In genomic region chr22:40714514-40714966, GRCh38 we compare ENCODE assay signal across 10 cellular contexts. TPM values are rescaled to one million over a fixed set of nuclear protein-coding genes. Genes with fewer than 3 reads are reported as not detected.
DNase-seq lines count a peak whose midpoint lies in the region; ATAC-seq, FAIRE-seq and TF ChIP-seq lines count a peak whose summit lies in the region.
"Had no signal": no experiment of that assay in that cellular context is flagged by ENCODE, and none has a peak within 500 bp of the region (broad histone marks: within the 10 kb centered on the region; RNA-seq: fewer than 3 reads in every experiment).

No MANE protein-coding gene starts in this region.

- DNase-seq in NCI-H2171 treated with DMSO at 0.1 percent for 48 hours (lab: John Stamatoyannopoulos, UW) (peak; percentile 77), NCI-H2171 (lab: John Stamatoyannopoulos, UW) (no peak), WTC11 (ENCODE audit: low spot score) (peak; percentile 59), iPS-NIHi11 (ENCODE audit: low spot score) (peak; percentile 58), H54 (ENCODE audit: insufficient read length, low spot score) (no peak), hepatic stellate cell (ENCODE audit: low spot score) (no peak)
- no peak for DNase-seq in stimulated activated effector memory CD8-positive, alpha-beta T cell treated with anti-CD3 and anti-CD28 coated beads, Interleukin-12 subunit alpha, Interleukin-12 subunit beta, amount 100 ng/mL, for 72 hours (ENCODE audit: low spot score in 2 of 2)
- no peak for DNase-seq in stimulated activated CD4-positive, alpha-beta T cell treated with anti-CD3 and anti-CD28 coated beads, Interleukin-12 subunit alpha, Interleukin-12 subunit beta, amount 100 ng/mL, for 4 hours
- DNase-seq: activated naive CD4-positive, alpha-beta T cell treated with anti-CD3 and anti-CD28 coated beads, Interleukin-2, amount 50 U/mL, for 16 hours; SHP77 treated with DMSO at 0.1 percent for 48 hours had no signal

- H3K4me3 Mint-ChIP-seq in WTC11, result peak overlapping the region; percentile 50
- no peak overlapping the region for H3K4me3 Mint-ChIP-seq in stimulated activated effector memory CD8-positive, alpha-beta T cell treated with anti-CD3 and anti-CD28 coated beads, Interleukin-12 subunit alpha, Interleukin-12 subunit beta, amount 100 ng/mL, for 72 hours

- CTCF ChIA-PET in WTC11 (lab: Charles Lee), result interaction anchor here (0.5 to 2.3 kb wide), 16 partner anchors 10 to 278 kb away, joined by 3 to 20 read pairs (median 4); no protein-coding TSS in a partner anchor

- peaks cover 42% of the 10 kb centered on the region for H3K4me1 Mint-ChIP-seq in WTC11
- peaks cover 7% of the 10 kb centered on the region for H3K4me1 Mint-ChIP-seq in stimulated activated effector memory CD8-positive, alpha-beta T cell treated with anti-CD3 and anti-CD28 coated beads, Interleukin-12 subunit alpha, Interleukin-12 subunit beta, amount 100 ng/mL, for 72 hours

- peak overlapping the region; percentile 89 for H3K27ac Mint-ChIP-seq in WTC11
- H3K27ac Mint-ChIP-seq in stimulated activated effector memory CD8-positive, alpha-beta T cell treated with anti-CD3 and anti-CD28 coated beads, Interleukin-12 subunit alpha, Interleukin-12 subunit beta, amount 100 ng/mL, for 72 hours, result peak overlapping the region; percentile 43

- TF ChIP-seq POLR2A in H54 (IDR thresholded peaks at IDR 0.05; ENCODE audit: low read depth, low read length), result no peak

- no peak for TF ChIP-seq CTCF in WTC11 (IDR thresholded peaks at IDR 0.05)

- peaks cover 18% of the 10 kb centered on the region for H3K27me3 Mint-ChIP-seq in WTC11 (ENCODE audit: low read depth)

- no peak for FAIRE-seq in H54 (lab: Jason Lieb, UNC)

- POLR2A ChIA-PET in WTC11 (lab: Charles Lee), result interaction anchor here (0.9 kb wide), 2 partner anchors 14 to 31 kb away, joined by 3 to 4 read pairs; no protein-coding TSS in a partner anchor

- no peaks in the 10 kb centered on the region for H3K36me3 Mint-ChIP-seq in WTC11
- H3K36me3 Mint-ChIP-seq in stimulated activated effector memory CD8-positive, alpha-beta T cell treated with anti-CD3 and anti-CD28 coated beads, Interleukin-12 subunit alpha, Interleukin-12 subunit beta, amount 100 ng/mL, for 72 hours, result peaks cover 3% of the 10 kb centered on the region

- no peaks in the 10 kb centered on the region for H3K9me3 Mint-ChIP-seq in WTC11
- no peaks in the 10 kb centered on the region for H3K9me3 Mint-ChIP-seq in stimulated activated effector memory CD8-positive, alpha-beta T cell treated with anti-CD3 and anti-CD28 coated beads, Interleukin-12 subunit alpha, Interleukin-12 subunit beta, amount 100 ng/mL, for 72 hours

- ATAC-seq in WTC11, result peak; percentile 75
- ATAC-seq in stimulated activated effector memory CD8-positive, alpha-beta T cell treated with anti-CD3 and anti-CD28 coated beads, Interleukin-12 subunit alpha, Interleukin-12 subunit beta, amount 100 ng/mL, for 72 hours, result no peak

TF ChIP-seq in WTC11, 78 proteins besides CTCF, POLR2A, EP300 and RAD21:
- TF ChIP-seq FOXP4 (CRISPR knock-in tag; IDR thresholded peaks at IDR 0.05), result peak; percentile 79
- no peak for TF ChIP-seq RELA (CRISPR knock-in tag; IDR thresholded peaks at IDR 0.05; ENCODE audit: borderline replicate concordance)

RNA-seq across cellular contexts. Expression of gene MCHR1, which starts 35.3 kb away (rescaled TPM):
- 0.57 to 1.0 TPM (median 0.69 TPM) in 3 replicates for total RNA-seq in WTC11 (2021)

Comparison
In these comparisons a context has a peak if more than half of its experiments do, and no peak if none do; other contexts are left out.
1. DNase-seq: peak in NCI-H2171 treated with DMSO at 0.1 percent for 48 hours (single experiment), WTC11 (single experiment) and iPS-NIHi11 (single experiment); none in NCI-H2171 (single experiment), stimulated activated effector memory CD8-positive, alpha-beta T cell treated with anti-CD3 and anti-CD28 coated beads, Interleukin-12 subunit alpha, Interleukin-12 subunit beta, amount 100 ng/mL, for 72 hours (0 of 2), stimulated activated CD4-positive, alpha-beta T cell treated with anti-CD3 and anti-CD28 coated beads, Interleukin-12 subunit alpha, Interleukin-12 subunit beta, amount 100 ng/mL, for 4 hours (single experiment), H54 (single experiment) and hepatic stellate cell (single experiment).